ENCODE assay signal across 1 cellular context in genomic region chr4:3075652-3075981, GRCh38.
TF ChIP-seq lines count a peak whose summit lies in the region.

No MANE protein-coding gene starts in this region.

TF ChIP-seq in H1, 55 proteins besides CTCF, POLR2A, EP300 and RAD21:
- no peak for TF ChIP-seq EGR1 (IDR thresholded peaks at IDR 0.05; ENCODE audit: borderline replicate concordance, low read depth, low read length)
- TF ChIP-seq MAFK (IDR thresholded peaks at IDR 0.05; ENCODE audit: low read depth, low read length): no peak
- TF ChIP-seq GABPA (IDR thresholded peaks at IDR 0.05; ENCODE audit: borderline replicate concordance, insufficient read depth, low read length): no peak
- TF ChIP-seq SAP30 (IDR thresholded peaks at IDR 0.05; ENCODE audit: insufficient read depth, insufficient replicate concordance, low read length): no peak
- no peak for TF ChIP-seq TBP (IDR thresholded peaks at IDR 0.05; ENCODE audit: low read depth, low read length)
- no peak for TF ChIP-seq CEBPB (IDR thresholded peaks at IDR 0.05; ENCODE audit: low read depth, low read length)
- TF ChIP-seq RNF2 (IDR thresholded peaks at IDR 0.05; ENCODE audit: borderline replicate concordance, low read depth, low read length, missing control alignments, poor library complexity, severe bottlenecking): no peak
- no peak for TF ChIP-seq ATF2 (IDR thresholded peaks at IDR 0.05; ENCODE audit: low read length)
- TF ChIP-seq MAX (IDR thresholded peaks at IDR 0.05): no peak
- no peak for TF ChIP-seq JUN (IDR thresholded peaks at IDR 0.05; ENCODE audit: low read depth, low read length)
- no peak for TF ChIP-seq CREB1 (IDR thresholded peaks at IDR 0.05)
- no peak for TF ChIP-seq POLR2AphosphoS5 (IDR thresholded peaks at IDR 0.05; ENCODE audit: low read depth, low read length)
